Comparison of ENCODE assay signal across 16 cellular contexts in genomic region chr1:180928272-180929230, GRCh38. TPM values are rescaled to one million over a fixed set of nuclear protein-coding genes. Genes with fewer than 3 reads are reported as not detected.
DNase-seq lines count a peak whose midpoint lies in the region; TF ChIP-seq lines count a peak whose summit lies in the region.
"Had no signal": no experiment of that assay in that cellular context is flagged by ENCODE, and none has a peak within 500 bp of the region (broad histone marks: within the 10 kb centered on the region; RNA-seq: fewer than 3 reads in every experiment).

No MANE protein-coding gene starts in this region.

- H3K4me1 ChIP-seq in esophagus squamous epithelium (peaks cover 14 to 46% (median 28%) of the 10 kb centered on the region in 3 donors), thyroid gland (peaks cover 55 to 60% of the 10 kb centered on the region in 2 donors), osteoblast (ENCODE audit: insufficient read depth, low read length) (no peaks in the 10 kb centered on the region)

- peak; percentile 35 to 80 (median 78) for DNase-seq in NCI-H1417 (lab: John Stamatoyannopoulos, UW)
- no peak for DNase-seq in NCI-H1417 treated with DMSO at 0.1 percent for 48 hours (lab: John Stamatoyannopoulos, UW)
- DNase-seq in NCI-H345 treated with DMSO at 0.1 percent for 48 hours (lab: John Stamatoyannopoulos, UW; ENCODE audit: unreplicated experiment), result peak; percentile 32
- DNase-seq in esophagus squamous epithelium (lab: John Stamatoyannopoulos, UW), result no peak
- peak; percentile 54 to 66 for DNase-seq in thyroid gland
- no peak for DNase-seq in mucosa of gallbladder (ENCODE audit: low spot score)
- DNase-seq in osteoblast (ENCODE audit: insufficient read length, low spot score, missing footprints), result no peak
- no peak for DNase-seq in superior temporal gyrus (ENCODE audit: extremely low spot score)
- DNase-seq: 8988T, activated B cell treated with CpG ODN at 0.5 μM for 24 hours, activated T-cell treated with anti-CD3 and anti-CD28 coated beads for 4 hours, small intestine had no signal

- H3K9me3 ChIP-seq in esophagus squamous epithelium, result no peaks in the 10 kb centered on the region
- no peaks in the 10 kb centered on the region for H3K9me3 ChIP-seq in thyroid gland
- H3K9me3 ChIP-seq in osteoblast (ENCODE audit: low read depth, low read length), result no peaks in the 10 kb centered on the region
- H3K9me3 ChIP-seq: ascending aorta, mucosa of descending colon had no signal

- peak overlapping the region in 3 of 4 donors; percentile 21 to 63 (median 59) for H3K27ac ChIP-seq in esophagus squamous epithelium
- peak overlapping the region; percentile 89 to 99 (median 94) for H3K27ac ChIP-seq in thyroid gland
- H3K27ac ChIP-seq in osteoblast (ENCODE audit: low read depth, low read length), result no peak overlapping the region
- H3K27ac ChIP-seq: ascending aorta, epithelial cell of prostate, HL-60 had no signal

- intact Hi-C loops in esophagus squamous epithelium (cut with DNase I) (no loop called here), thyroid gland (cut with DNase I) (no loop called here)

- H3K4me3 ChIP-seq in esophagus squamous epithelium (no peak overlapping the region), thyroid gland (replicated peaks in 1 of 3) (no peak overlapping the region), osteoblast (ENCODE audit: insufficient read depth, low read length) (no peak overlapping the region)
- H3K4me3 ChIP-seq: ascending aorta, mucosa of descending colon had no signal

- H3K79me2 ChIP-seq in osteoblast (ENCODE audit: insufficient read depth, low read length), result no peaks in the 10 kb centered on the region

- H4K20me1 ChIP-seq in osteoblast (ENCODE audit: insufficient read depth, low read length), result peaks cover 21% of the 10 kb centered on the region

- H2AFZ ChIP-seq in osteoblast (ENCODE audit: low read length), result no peak overlapping the region

- H3K36me3 ChIP-seq in esophagus squamous epithelium, result peaks cover 0 to 9% (median 0%) of the 10 kb centered on the region in 3 donors
- no peaks in the 10 kb centered on the region for H3K36me3 ChIP-seq in thyroid gland
- H3K36me3 ChIP-seq in osteoblast (ENCODE audit: insufficient read depth, low read length), result peaks cover 3% of the 10 kb centered on the region

- H3K27me3 ChIP-seq in esophagus squamous epithelium, result no peaks in the 10 kb centered on the region
- H3K27me3 ChIP-seq in thyroid gland, result no peaks in the 10 kb centered on the region
- H3K27me3 ChIP-seq in osteoblast (ENCODE audit: insufficient read depth, low read length), result no peaks in the 10 kb centered on the region
- H3K27me3 ChIP-seq: ascending aorta had no signal

- 79 to 81% methylated on average over 8 to 9 of the region's 18 CpGs for WGBS in esophagus squamous epithelium, 2 donors
- WGBS in thyroid gland, 2 donors, result 76 to 79% methylated on average over 17 of the region's 18 CpGs

- TF ChIP-seq POLR2A in esophagus squamous epithelium (IDR thresholded peaks at IDR 0.05), result no peak
- peak in 1 of 2 donors; percentile 22 for TF ChIP-seq POLR2A in thyroid gland (IDR thresholded peaks at IDR 0.05)

- no peak for TF ChIP-seq CTCF in esophagus squamous epithelium (IDR thresholded peaks at IDR 0.05)
- TF ChIP-seq CTCF in thyroid gland (IDR thresholded peaks at IDR 0.05), result no peak
- TF ChIP-seq CTCF in osteoblast (IDR thresholded peaks at IDR 0.05; ENCODE audit: extremely low read depth, low read depth, low read length), result no peak

- H3K4me2 ChIP-seq in osteoblast (ENCODE audit: insufficient read depth, low read length), result no peak overlapping the region

RNA-seq across cellular contexts. Expression of gene KIAA1614, which starts 15.9 kb away (rescaled TPM):
- total RNA-seq in esophagus squamous epithelium, result 1 to 10 TPM in 2 of 4 donors, under 1 TPM in 2; 0.66 to 7.6 (median 2.8) TPM
- total RNA-seq in thyroid gland, result 10 to 100 TPM in 2 of 4 donors, 1 to 10 TPM in 2; 8.7 to 16.7 (median 12.5) TPM
- 7.7 TPM for total RNA-seq in mucosa of gallbladder
- 11.8 and 12.7 TPM in 2 replicates for total RNA-seq in osteoblast

Comparison
In these comparisons a context has a peak if more than half of its experiments do, and no peak if none do; other contexts are left out.
1. DNase-seq: peak in NCI-H1417 (3 of 3), NCI-H345 treated with DMSO at 0.1 percent for 48 hours (single experiment) and thyroid gland (2 of 2); none in NCI-H1417 treated with DMSO at 0.1 percent for 48 hours (single experiment), esophagus squamous epithelium (single experiment), mucosa of gallbladder (single experiment), osteoblast (single experiment) and superior temporal gyrus (single experiment).